Comparison of ENCODE assay signal across 25 cellular contexts in genomic region chr9:126619336-126619919, GRCh38. TPM values are rescaled to one million over a fixed set of nuclear protein-coding genes. Genes with fewer than 3 reads are reported as not detected.
DNase-seq lines count a peak whose midpoint lies in the region; ATAC-seq and TF ChIP-seq lines count a peak whose summit lies in the region.
"Had no signal": no experiment of that assay in that cellular context is flagged by ENCODE, and none has a peak within 500 bp of the region (broad histone marks: within the 10 kb centered on the region; RNA-seq: fewer than 3 reads in every experiment).

No MANE protein-coding gene starts in this region.

- H2BK120ac ChIP-seq in neuronal stem cell (ENCODE audit: low read depth, low read length) = no peak overlapping the region

- TF ChIP-seq CTCF in brain (conservative IDR thresholded peaks at IDR 0.05) = no peak

- no peak overlapping the region for H3K9ac ChIP-seq in iPS-18a (ENCODE audit: low read length)
- no peak overlapping the region for H3K9ac ChIP-seq in neuronal stem cell (ENCODE audit: low read depth, low read length, poor library complexity)
- H3K9ac ChIP-seq: BLaER1 had no signal

- peaks cover 0 to 10% (median 0%) of the 10 kb centered on the region in 5 experiments for H3K9me3 Mint-ChIP-seq in brain
- H3K9me3 Mint-ChIP-seq: stimulated activated effector memory CD8-positive, alpha-beta T cell treated with anti-CD3 and anti-CD28 coated beads, Interleukin-12 subunit alpha, Interleukin-12 subunit beta, amount 100 ng/mL, for 72 hours had no signal

- H3K27ac ChIP-seq in iPS-18a (ENCODE audit: low read length) (no peak overlapping the region), neuronal stem cell (replicated peaks; ENCODE audit: low read length) (no peak overlapping the region)
- H3K27ac ChIP-seq: BLaER1, body of pancreas, HL-60 had no signal

- peaks cover 99% of the 10 kb centered on the region for H3K27me3 Mint-ChIP-seq in brain

- H3K27me3 ChIP-seq in H7 (ENCODE audit: control insufficient read depth, insufficient read depth, low read length) (peaks cover 99% of the 10 kb centered on the region), iPS-18a (ENCODE audit: control insufficient read depth, insufficient read depth, low read length) (peaks cover 100% of the 10 kb centered on the region), neuronal stem cell (ENCODE audit: control insufficient read depth in 3 of 3, insufficient read depth in 3 of 3, low read depth in 1 of 3, low read length in 3 of 3) (peaks cover 84 to 100% (median 99%) of the 10 kb centered on the region in 3 experiments)

- H3K9me3 ChIP-seq in iPS-18a (ENCODE audit: control insufficient read depth, low read depth, low read length) (no peaks in the 10 kb centered on the region), neuronal stem cell (replicated peaks in 1 of 2; ENCODE audit: control insufficient read depth in 2 of 2, insufficient read depth in 1 of 2, low read depth in 1 of 2, low read length in 2 of 2) (peaks cover 0 to 3% of the 10 kb centered on the region in 2 donors)
- H3K9me3 ChIP-seq: BLaER1, body of pancreas had no signal

- H2AK5ac ChIP-seq in neuronal stem cell (ENCODE audit: low read depth, low read length) = peak overlapping the region; percentile 65

- DNase-seq in H7 (no peak), neuronal stem cell (ENCODE audit: low spot score) (no peak), NCI-H2171 (lab: John Stamatoyannopoulos, UW) (no peak), ureter (ENCODE audit: low spot score) (no peak)
- DNase-seq: activated CD4-positive, CD25-positive, alpha-beta regulatory T cell; activated naive CD4-positive, alpha-beta T cell treated with anti-CD3 and anti-CD28 coated beads, Interleukin-2, amount 50 U/mL, for 16 hours; DMS53; effector CD4-positive, alpha-beta T cell; islet precursor cell; Karpas-422; NCI-H1436; NCI-H2081; NCI-H345; NCI-H69; PC-3; T-helper 1 cell; trophoblast cell had no signal

- no peak overlapping the region for H3K14ac ChIP-seq in neuronal stem cell (ENCODE audit: low read length)

- H3K27ac Mint-ChIP-seq in brain = peak overlapping the region in 2 of 5 experiments; percentile 30 to 66
- H3K27ac Mint-ChIP-seq: stimulated activated effector memory CD8-positive, alpha-beta T cell treated with anti-CD3 and anti-CD28 coated beads, Interleukin-12 subunit alpha, Interleukin-12 subunit beta, amount 100 ng/mL, for 72 hours had no signal

- no peak overlapping the region for H2AFZ ChIP-seq in neuronal stem cell (ENCODE audit: low read length)

- no peak overlapping the region for H2BK5ac ChIP-seq in neuronal stem cell (ENCODE audit: low read length)

- H3K36me3 Mint-ChIP-seq in brain = no peaks in the 10 kb centered on the region

- peak overlapping the region; percentile 25; the same call in 1 of the 2 replicates for H3K4me3 ChIP-seq in H7 (ENCODE audit: insufficient read depth, low read depth, low read length)
- peak overlapping the region; percentile 23 for H3K4me3 ChIP-seq in iPS-18a (ENCODE audit: low read length)
- H3K4me3 ChIP-seq in neuronal stem cell (ENCODE audit: low read length in 2 of 2) = no peak overlapping the region
- H3K4me3 ChIP-seq: BLaER1, body of pancreas had no signal

- no peak overlapping the region for H4K91ac ChIP-seq in neuronal stem cell (ENCODE audit: low read depth, low read length, poor library complexity)

- peaks cover 31% of the 10 kb centered on the region for H3K4me1 Mint-ChIP-seq in brain

- peak overlapping the region; percentile 40 for H3K23ac ChIP-seq in neuronal stem cell (ENCODE audit: low read depth, low read length, poor library complexity)

- H3K4me1 ChIP-seq in iPS-18a (ENCODE audit: control insufficient read depth, low read depth, low read length) (peaks cover 41% of the 10 kb centered on the region), neuronal stem cell (ENCODE audit: control insufficient read depth in 2 of 2, insufficient read depth in 1 of 2, low read depth in 1 of 2, low read length in 2 of 2) (peaks cover 8 to 12% of the 10 kb centered on the region in 2 donors)

- WGBS in neuronal stem cell (ENCODE audit: extremely low coverage in 2 of 2, insufficient read length in 2 of 2, insufficient replicate concordance in 1 of 2), 2 donors = no CpG with 5 or more reads among the region's 10 CpGs

- no peak overlapping the region for H4K8ac ChIP-seq in neuronal stem cell (ENCODE audit: low read depth, low read length)

- no peaks in the 10 kb centered on the region for H3K79me1 ChIP-seq in neuronal stem cell (ENCODE audit: low read depth, low read length)

- H2BK12ac ChIP-seq in neuronal stem cell (ENCODE audit: low read length) = no peak overlapping the region

- no peak for ATAC-seq in HG02759 (IDR thresholded peaks at IDR 0.05; ENCODE audit: unreplicated experiment)
- ATAC-seq: body of pancreas; naive thymus-derived CD8-positive, alpha-beta T cell; PC-3; stimulated activated effector memory CD8-positive, alpha-beta T cell treated with anti-CD3 and anti-CD28 coated beads, Interleukin-12 subunit alpha, Interleukin-12 subunit beta, amount 100 ng/mL, for 72 hours had no signal

- no peak overlapping the region for H3K4me2 ChIP-seq in neuronal stem cell (ENCODE audit: insufficient read depth, low read length, poor library complexity, severe bottlenecking)
- H3K4me2 ChIP-seq: BLaER1 had no signal

- peak overlapping the region; percentile 68 for H3K18ac ChIP-seq in neuronal stem cell (ENCODE audit: low read length)

- no peak overlapping the region for H2BK15ac ChIP-seq in neuronal stem cell (ENCODE audit: low read length)

- no peak overlapping the region for H3K4ac ChIP-seq in neuronal stem cell (ENCODE audit: low read length)

- peak overlapping the region in 3 of 5 experiments; percentile 16 to 69 (median 41) for H3K4me3 Mint-ChIP-seq in brain
- H3K4me3 Mint-ChIP-seq: stimulated activated effector memory CD8-positive, alpha-beta T cell treated with anti-CD3 and anti-CD28 coated beads, Interleukin-12 subunit alpha, Interleukin-12 subunit beta, amount 100 ng/mL, for 72 hours had no signal

- H3K36me3 ChIP-seq in H7 (replicated peaks; ENCODE audit: control insufficient read depth, insufficient read depth, low read length) (no peaks in the 10 kb centered on the region), iPS-18a (ENCODE audit: control insufficient read depth, low read depth, low read length) (no peaks in the 10 kb centered on the region), neuronal stem cell (replicated peaks in 1 of 2; ENCODE audit: control insufficient read depth in 2 of 2, insufficient read depth in 2 of 2, low read length in 2 of 2) (no peaks in the 10 kb centered on the region)
- H3K36me3 ChIP-seq: BLaER1 had no signal

RNA-seq across cellular contexts. Expression of gene LMX1B, which starts 5.7 kb away (rescaled TPM):
- total RNA-seq in H7 (2014; rRNA removed; shearing (Covaris generic)) = 8.7 and 16.7 TPM in 2 replicates
- polyA plus RNA-seq in brain (ENCODE audit: insufficient read depth, low read depth, low replicate concordance) = not detected
- 0.22 TPM for polyA plus RNA-seq in neuronal stem cell (2013, experiment 1 of 2)
- 0.18 TPM for polyA plus RNA-seq in neuronal stem cell (2013, experiment 2 of 2)
- total RNA-seq in ureter = not detected
- total RNA-seq: naive thymus-derived CD8-positive, alpha-beta T cell had no signal
- polyA plus RNA-seq: naive thymus-derived CD8-positive, alpha-beta T cell had no signal

Comparison
In these comparisons a context has a peak if more than half of its experiments do, and no peak if none do; other contexts are left out.
1. H3K4me3 ChIP-seq: peak in H7 (single experiment) and iPS-18a (single experiment); none in neuronal stem cell (0 of 2).